21 cellular contexts compared by ENCODE assay signal in genomic region chr20:55135923-55136322, GRCh38.
DNase-seq lines count a peak whose midpoint lies in the region; ATAC-seq, FAIRE-seq and TF ChIP-seq lines count a peak whose summit lies in the region.
"Had no signal": no experiment of that assay in that cellular context is flagged by ENCODE, and none has a peak within 500 bp of the region (broad histone marks: within the 10 kb centered on the region; RNA-seq: fewer than 3 reads in every experiment).

No MANE protein-coding gene starts in this region.

- no peaks in the 10 kb centered on the region for H3K27me3 ChIP-seq in bronchial epithelial cell (ENCODE audit: control insufficient read depth, insufficient read depth, low read length)
- H3K27me3 ChIP-seq in prostate gland (replicated peaks; ENCODE audit: insufficient read depth) = no peaks in the 10 kb centered on the region
- no peaks in the 10 kb centered on the region for H3K27me3 ChIP-seq in heart left ventricle
- H3K27me3 ChIP-seq: BLaER1 had no signal

- no peak for TF ChIP-seq POLR2A in prostate gland (IDR thresholded peaks at IDR 0.05)
- TF ChIP-seq POLR2A in heart left ventricle (IDR thresholded peaks at IDR 0.05) = no peak

- intact Hi-C loops in prostate gland (cut with DNase I) (no loop called here), heart left ventricle (cut with DNase I) (no loop called here)

- peak; percentile 43 for DNase-seq in DMS 273 (lab: John Stamatoyannopoulos, UW; ENCODE audit: unreplicated experiment)
- no peak for DNase-seq in DMS 273 treated with DMSO at 0.1 percent for 48 hours (lab: John Stamatoyannopoulos, UW)
- DNase-seq in bronchial epithelial cell (ENCODE audit: low read depth) = peak; percentile 22
- peak; percentile 71 for DNase-seq in prostate gland (ENCODE audit: low spot score)
- DNase-seq in heart left ventricle = no peak
- DNase-seq in medulla oblongata (ENCODE audit: extremely low spot score) = no peak
- DNase-seq: Caco-2; CD4-positive, CD25-positive, alpha-beta regulatory T cell; CD8-positive, alpha-beta T cell; DMS53; DMS79 treated with DMSO at 0.1 percent for 48 hours; GF-D8; H9 had no signal

- H3K4me3 ChIP-seq in bronchial epithelial cell (ENCODE audit: low read depth, low read length) (no peak overlapping the region), prostate gland (no peak overlapping the region), heart left ventricle (no peak overlapping the region)
- H3K4me3 ChIP-seq: BLaER1, GM23338 had no signal

- no peaks in the 10 kb centered on the region for H3K9me3 ChIP-seq in prostate gland
- H3K9me3 ChIP-seq in heart left ventricle = no peaks in the 10 kb centered on the region
- H3K9me3 ChIP-seq: BLaER1, Caco-2 had no signal

- H3K27ac ChIP-seq in prostate gland = no peak overlapping the region
- no peak overlapping the region for H3K27ac ChIP-seq in heart left ventricle
- H3K27ac ChIP-seq: 22Rv1, BLaER1, C4-2B had no signal

- TF ChIP-seq CTCF in bronchial epithelial cell (IDR thresholded peaks at IDR 0.05; ENCODE audit: insufficient read depth, low read length, severe bottlenecking) (no peak), prostate gland (IDR thresholded peaks at IDR 0.05) (no peak), heart left ventricle (IDR thresholded peaks at IDR 0.05) (no peak)

- H3K36me3 ChIP-seq in bronchial epithelial cell (ENCODE audit: control insufficient read depth, insufficient read depth, low read length) (no peaks in the 10 kb centered on the region), prostate gland (no peaks in the 10 kb centered on the region), heart left ventricle (no peaks in the 10 kb centered on the region)
- H3K36me3 ChIP-seq: BLaER1 had no signal

- ATAC-seq in heart left ventricle = no peak
- ATAC-seq: CD8-positive, alpha-beta T cell; GM23338; HCT116 had no signal

- WGBS in prostate gland = 23% methylated on average over 3 of the region's 3 CpGs
- 52 to 63% (median 58%) methylated on average over 3 of the region's 3 CpGs for WGBS in heart left ventricle, 4 donors

- no peak for FAIRE-seq in bronchial epithelial cell (lab: Jason Lieb, UNC)
- FAIRE-seq: A204.1, GM12891, GM18507 had no signal

- no peaks in the 10 kb centered on the region for H3K4me1 ChIP-seq in prostate gland (replicated peaks)
- H3K4me1 ChIP-seq in heart left ventricle = no peaks in the 10 kb centered on the region
- H3K4me1 ChIP-seq: BLaER1, Caco-2 had no signal

Comparison
In these comparisons a context has a peak if more than half of its experiments do, and no peak if none do; other contexts are left out.
1. DNase-seq: peak in DMS 273 (single experiment), bronchial epithelial cell (single experiment) and prostate gland (single experiment); none in DMS 273 treated with DMSO at 0.1 percent for 48 hours (single experiment), heart left ventricle (0 of 5) and medulla oblongata (single experiment).